ENCODE assay signal across 9 cellular contexts in the genomic region with DNA sequence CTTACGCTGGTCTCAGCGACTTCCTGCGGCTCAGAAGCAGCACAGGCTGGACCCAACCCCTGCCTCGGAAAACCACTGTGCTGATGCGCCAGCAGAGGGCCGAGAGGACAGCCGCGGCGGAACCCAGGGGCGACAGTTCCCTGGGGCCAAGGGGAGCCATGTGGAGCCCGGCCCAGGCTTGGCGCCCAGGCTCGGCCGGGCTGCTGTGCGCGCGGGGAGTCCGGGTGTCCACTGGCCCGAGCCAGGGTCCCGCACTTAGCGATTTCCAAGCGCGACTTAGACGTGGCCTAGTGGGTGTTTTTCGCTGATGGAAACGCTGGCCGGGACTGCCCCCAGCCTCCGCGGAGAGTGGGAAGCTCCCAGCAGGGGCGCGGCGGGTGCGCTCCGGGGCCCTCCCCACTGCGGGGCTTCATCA. TPM values are rescaled to one million over a fixed set of nuclear protein-coding genes. Genes with fewer than 3 reads are reported as not detected.
A peak's percentile ranks its signal among the peaks of the same experiment; 100 is the strongest.
DNase-seq lines count a peak whose midpoint lies in the region; ATAC-seq and TF ChIP-seq lines count a peak whose summit lies in the region.
"Had no signal": no experiment of that assay in that cellular context is flagged by ENCODE, and none has a peak within 500 bp of the region (broad histone marks: within the 10 kb centered on the region; RNA-seq: fewer than 3 reads in every experiment).

No MANE protein-coding gene starts in this region.

- H2AFZ ChIP-seq in neuronal stem cell (ENCODE audit: low read length) = peak overlapping the region; percentile 61

- H4K8ac ChIP-seq in neuronal stem cell (ENCODE audit: low read depth, low read length) = no peak overlapping the region

- no peak overlapping the region for H2AK5ac ChIP-seq in neuronal stem cell (ENCODE audit: low read depth, low read length)

- peak overlapping the region; percentile 34 for H3K23ac ChIP-seq in neuronal stem cell (ENCODE audit: low read depth, low read length, poor library complexity)

- WGBS in HUES64 = 95% methylated on average over 35 of the region's 35 CpGs
- WGBS in neuronal stem cell (ENCODE audit: extremely low coverage in 2 of 2, insufficient read length in 2 of 2, insufficient replicate concordance in 1 of 2), 2 donors = no CpG with 5 or more reads among the region's 35 CpGs

- peak; percentile 29 for TF ChIP-seq CTCF in fibroblast of the aortic adventitia (IDR thresholded peaks at IDR 0.05; ENCODE audit: insufficient read depth, low read length)

- H3K4ac ChIP-seq in neuronal stem cell (ENCODE audit: low read length) = no peak overlapping the region

- H3K4me1 ChIP-seq in BLaER1 (peaks cover 22% of the 10 kb centered on the region), HUES64 (ENCODE audit: insufficient read depth, low read length) (no peaks in the 10 kb centered on the region), neuronal stem cell (ENCODE audit: control insufficient read depth in 2 of 2, insufficient read depth in 1 of 2, low read depth in 1 of 2, low read length in 2 of 2) (no peaks in the 10 kb centered on the region)

- no peak for ATAC-seq in GM19035 (IDR thresholded peaks at IDR 0.05; ENCODE audit: unreplicated experiment)

- peaks cover 3% of the 10 kb centered on the region for H3K79me1 ChIP-seq in neuronal stem cell (ENCODE audit: low read depth, low read length)

- H3K9me3 ChIP-seq in BLaER1 (0 out of 2 replicates have a peak, but pooled peaks cover 9% of the 10 kb centered on the region), HUES64 (ENCODE audit: insufficient read depth, low read depth, low read length) (no peaks in the 10 kb centered on the region), neuronal stem cell (replicated peaks in 1 of 2; ENCODE audit: control insufficient read depth in 2 of 2, insufficient read depth in 1 of 2, low read depth in 1 of 2, low read length in 2 of 2) (peaks cover 0 to 2% of the 10 kb centered on the region in 2 donors)
- H3K9me3 ChIP-seq: ovary had no signal

- H4K20me1 ChIP-seq in BLaER1 = no peaks in the 10 kb centered on the region

- 0 out of 2 replicates have a peak, but pooled peaks cover 3% of the 10 kb centered on the region for H3K27me3 ChIP-seq in BLaER1
- H3K27me3 ChIP-seq in HUES64 (ENCODE audit: insufficient read depth, low read length) = 0 out of 2 replicates have a peak, but pooled peaks cover 4% of the 10 kb centered on the region
- H3K27me3 ChIP-seq in neuronal stem cell (ENCODE audit: control insufficient read depth in 3 of 3, insufficient read depth in 3 of 3, low read depth in 1 of 3, low read length in 3 of 3) = peaks cover 0 to 43% (median 5%) of the 10 kb centered on the region in 3 experiments
- H3K27me3 ChIP-seq: ovary had no signal

- H3K9ac ChIP-seq in BLaER1 = no peak overlapping the region
- H3K9ac ChIP-seq in HUES64 (ENCODE audit: low read depth, low read length) = no peak overlapping the region
- H3K9ac ChIP-seq in neuronal stem cell (ENCODE audit: low read depth, low read length, poor library complexity) = no peak overlapping the region

- H3K14ac ChIP-seq in neuronal stem cell (ENCODE audit: low read length) = peak overlapping the region; percentile 49

- no peak overlapping the region for H2BK15ac ChIP-seq in neuronal stem cell (ENCODE audit: low read length)

- no peak overlapping the region for H3K27ac ChIP-seq in BLaER1
- no peak overlapping the region for H3K27ac ChIP-seq in HUES64 (ENCODE audit: low read depth, low read length)
- no peak overlapping the region for H3K27ac ChIP-seq in neuronal stem cell (replicated peaks; ENCODE audit: low read length)
- H3K27ac ChIP-seq: ovary had no signal

- no peak for DNase-seq in fibroblast of the aortic adventitia (ENCODE audit: low read depth)
- no peak for DNase-seq in neuronal stem cell (ENCODE audit: low spot score)
- DNase-seq in NCI-H510A (lab: John Stamatoyannopoulos, UW) = no peak
- no peak for DNase-seq in GDM1 (lab: John Stamatoyannopoulos, UW)
- no peak for DNase-seq in activated effector memory CD4-positive, alpha-beta T cell treated with anti-CD3 and anti-CD28 coated beads, Interleukin-2, amount 50 U/mL, for 16 hours

- H2BK12ac ChIP-seq in neuronal stem cell (ENCODE audit: low read length) = no peak overlapping the region

- H3K4me3 ChIP-seq in BLaER1 (no peak overlapping the region), HUES64 (ENCODE audit: low read length) (0 out of 2 replicates have a peak overlapping the region, but pooled peaks have one; percentile 20), fibroblast of the aortic adventitia (ENCODE audit: low read depth, low read length) (no peak overlapping the region), neuronal stem cell (ENCODE audit: low read length in 2 of 2) (no peak overlapping the region)
- H3K4me3 ChIP-seq: ovary had no signal

- H3K4me2 ChIP-seq in BLaER1 (peak overlapping the region; percentile 29; the same call in 1 of the 2 replicates), neuronal stem cell (ENCODE audit: insufficient read depth, low read length, poor library complexity, severe bottlenecking) (no peak overlapping the region)

- no peak overlapping the region for H4K91ac ChIP-seq in neuronal stem cell (ENCODE audit: low read depth, low read length, poor library complexity)

- H3K18ac ChIP-seq in neuronal stem cell (ENCODE audit: low read length) = no peak overlapping the region

- no peak overlapping the region for H2BK5ac ChIP-seq in neuronal stem cell (ENCODE audit: low read length)

- H3K36me3 ChIP-seq in BLaER1 (no peaks in the 10 kb centered on the region), HUES64 (ENCODE audit: insufficient read depth, low read length) (no peaks in the 10 kb centered on the region), neuronal stem cell (replicated peaks in 1 of 2; ENCODE audit: control insufficient read depth in 2 of 2, insufficient read depth in 2 of 2, low read length in 2 of 2) (no peaks in the 10 kb centered on the region)
- H3K36me3 ChIP-seq: ovary had no signal

- no peak overlapping the region for H2BK120ac ChIP-seq in neuronal stem cell (ENCODE audit: low read depth, low read length)

RNA-seq across cellular contexts. Expression of gene ZNF32, which starts 18.6 kb away (rescaled TPM):
- 22.6 TPM for polyA plus RNA-seq in HUES64 (2013, experiment 1 of 2)
- 29.6 TPM for polyA plus RNA-seq in HUES64 (2013, experiment 2 of 2)
- total RNA-seq in fibroblast of the aortic adventitia (ENCODE audit: low replicate concordance) = 40.2 and 65.3 TPM in 2 replicates
- polyA plus RNA-seq in neuronal stem cell (2013, experiment 1 of 2) = 25.9 TPM
- 26.0 TPM for polyA plus RNA-seq in neuronal stem cell (2013, experiment 2 of 2)
